8 cellular contexts compared by ENCODE assay signal in the genomic region with DNA sequence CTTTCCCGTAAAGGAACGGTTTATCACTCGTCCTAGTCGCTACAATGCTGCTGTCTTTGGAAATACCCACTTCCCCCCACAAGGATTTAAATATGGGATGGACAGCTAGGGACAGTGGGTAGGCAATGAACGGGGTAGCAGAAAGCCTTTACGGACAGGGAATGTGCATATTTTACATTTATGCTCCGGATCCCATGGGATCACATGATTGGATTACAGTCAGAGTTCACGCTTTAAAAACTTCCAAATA. TPM values are rescaled to one million over a fixed set of nuclear protein-coding genes. Genes with fewer than 3 reads are reported as not detected.
A peak's percentile ranks its signal among the peaks of the same experiment; 100 is the strongest.
DNase-seq lines count a peak whose midpoint lies in the region; ATAC-seq, FAIRE-seq and TF ChIP-seq lines count a peak whose summit lies in the region.

No MANE protein-coding gene starts in this region.

- 0 out of 2 replicates have a peak, but pooled peaks have one; percentile 12 for TF ChIP-seq EP300 in K562 (IDR thresholded peaks at IDR 0.05; ENCODE audit: low read length)

- no peak overlapping the region for H3K23ac ChIP-seq in mesenchymal stem cell (ENCODE audit: low read length in 2 of 2)

- intact Hi-C loops in left ventricle myocardium superior (cut with micrococcal nuclease) (no loop called here), K562 (cut with micrococcal nuclease) (loop anchor here (5.0 kb wide), 1 partner anchor 64 kb away; no protein-coding TSS in a partner anchor)

- TF ChIP-seq RAD21 in K562 (CRISPR knock-in tag; conservative IDR thresholded peaks at IDR 0.05 in 1 of 2, IDR thresholded peaks at IDR 0.05 in 1 of 2): no peak

- H4K91ac ChIP-seq in mesenchymal stem cell (ENCODE audit: low read length): no peak overlapping the region

- H2AK5ac ChIP-seq in mesenchymal stem cell (ENCODE audit: low read length, severe bottlenecking): peak overlapping the region; percentile 40

- peaks cover 10% of the 10 kb centered on the region for H3K79me1 ChIP-seq in mesenchymal stem cell (replicated peaks; ENCODE audit: low read length, poor library complexity, severe bottlenecking)

- H2BK15ac ChIP-seq in mesenchymal stem cell (ENCODE audit: low read depth, poor library complexity, severe bottlenecking): no peak overlapping the region

- H3K4me1 ChIP-seq in cardiac muscle cell (ENCODE audit: low read depth) (peaks cover 14% of the 10 kb centered on the region), K562 (replicated peaks in 1 of 2; ENCODE audit: control insufficient read depth in 2 of 2, insufficient read depth in 2 of 2, low read length in 2 of 2) (peaks cover 14 to 17% of the 10 kb centered on the region in 2 experiments; a peak in 3 of 5 replicates), mesenchymal stem cell (ENCODE audit: control insufficient read depth, insufficient read depth, low read depth, low read length) (no peaks in the 10 kb centered on the region), urinary bladder (ENCODE audit: insufficient read depth) (no peaks in the 10 kb centered on the region)

- H3K79me2 ChIP-seq in K562 (ENCODE audit: control insufficient read depth, insufficient read depth, low read length): peaks cover 72% of the 10 kb centered on the region

- no peak overlapping the region for H3K14ac ChIP-seq in mesenchymal stem cell (ENCODE audit: low read length in 2 of 2)

- TF ChIP-seq CTCF in cardiac muscle cell (IDR thresholded peaks at IDR 0.05; ENCODE audit: low read depth, low read length): no peak
- TF ChIP-seq CTCF in K562 (IDR thresholded peaks at IDR 0.05 in 2 of 3, conservative IDR thresholded peaks at IDR 0.05 in 1 of 3; ENCODE audit: insufficient read depth in 2 of 3, low read depth in 1 of 3, low read length in 3 of 3): no peak

- H3K27ac ChIP-seq in cardiac muscle cell (peak overlapping the region; percentile 97), K562 (ENCODE audit: extremely low read depth, low read depth, low read length) (peak overlapping the region; percentile 79), mesenchymal stem cell (ENCODE audit: low read length, poor library complexity, severe bottlenecking) (peak overlapping the region; percentile 98), urinary bladder (ENCODE audit: low read depth) (no peak overlapping the region)

- no peaks in the 10 kb centered on the region for H3K9me1 ChIP-seq in K562 (ENCODE audit: control insufficient read depth, insufficient read depth, low read length)

- no peaks in the 10 kb centered on the region for H3K9me3 ChIP-seq in cardiac muscle cell (ENCODE audit: low read depth)
- peaks cover 14% of the 10 kb centered on the region for H3K9me3 ChIP-seq in K562 (replicated peaks; ENCODE audit: control insufficient read depth, insufficient read depth, low read depth, low read length)
- H3K9me3 ChIP-seq in mesenchymal stem cell (ENCODE audit: control insufficient read depth, low read length): peaks cover 6% of the 10 kb centered on the region

- H3K9ac ChIP-seq in K562 (ENCODE audit: insufficient read depth in 1 of 2, low read depth in 2 of 2, low read length in 2 of 2): peak overlapping the region; percentile 65 to 95
- peak overlapping the region; percentile 92 for H3K9ac ChIP-seq in mesenchymal stem cell (ENCODE audit: low read length)

- H4K20me1 ChIP-seq in K562 (replicated peaks; ENCODE audit: control insufficient read depth, insufficient read depth, low read length): no peaks in the 10 kb centered on the region

- H3K4me2 ChIP-seq in K562 (ENCODE audit: insufficient read depth, low read length) (peak overlapping the region; percentile 90), mesenchymal stem cell (ENCODE audit: low read length, poor library complexity, severe bottlenecking) (peak overlapping the region; percentile 64)

- peak overlapping the region in 1 of 2 experiments; percentile 97 for H3K18ac ChIP-seq in mesenchymal stem cell (ENCODE audit: low read depth in 1 of 2, low read length in 2 of 2)

- BruUV-seq in K562 (replicated peaks; lab: Mats Ljungman, UMichigan): no TSS peak

- no peak for TF ChIP-seq POLR2A in K562 (conservative IDR thresholded peaks at IDR 0.05)

- no peak for ATAC-seq in left ventricle myocardium superior
- ATAC-seq in K562: no peak
- ATAC-seq in HG02840 (IDR thresholded peaks at IDR 0.05; ENCODE audit: low FRiP score, unreplicated experiment): no peak

- no peak for FAIRE-seq in K562 (lab: Jason Lieb, UNC)

- H2BK5ac ChIP-seq in mesenchymal stem cell (ENCODE audit: low read depth, low read length, poor library complexity, severe bottlenecking): no peak overlapping the region

- H2BK12ac ChIP-seq in mesenchymal stem cell (ENCODE audit: low read length in 2 of 2): no peak overlapping the region

- peak overlapping the region; percentile 74 for H3K4me3 ChIP-seq in cardiac muscle cell
- peak overlapping the region; percentile 73 for H3K4me3 ChIP-seq in K562
- peak overlapping the region in 1 of 2 experiments; percentile 80 for H3K4me3 ChIP-seq in mesenchymal stem cell (ENCODE audit: insufficient read depth in 1 of 2, low read depth in 1 of 2, low read length in 2 of 2)
- peak overlapping the region; percentile 98 for H3K4me3 ChIP-seq in urinary bladder (ENCODE audit: low read depth, low read length)

- H3K27me3 ChIP-seq in cardiac muscle cell (no peaks in the 10 kb centered on the region), K562 (ENCODE audit: control insufficient read depth in 2 of 2, insufficient read depth in 2 of 2, low read length in 2 of 2) (no peaks in the 10 kb centered on the region; a peak in 1 of 5 replicates), mesenchymal stem cell (ENCODE audit: control insufficient read depth in 1 of 2, insufficient read depth in 1 of 2, low read length in 2 of 2) (no peaks in the 10 kb centered on the region)

- no peak overlapping the region for H3K4ac ChIP-seq in mesenchymal stem cell (ENCODE audit: low read depth in 1 of 2, low read length in 2 of 2)

- WGBS in K562 (ENCODE audit: insufficient coverage, low coverage, missing lambda C conversion rate): 3% methylated on average over 8 of the region's 8 CpGs
- 7% methylated on average over 5 of the region's 8 CpGs for WGBS in mesenchymal stem cell
- 2% methylated on average over 8 of the region's 8 CpGs for WGBS in urinary bladder

- H2BK120ac ChIP-seq in mesenchymal stem cell (ENCODE audit: low read depth, low read length): no peak overlapping the region

- in situ Hi-C loops in K562 (cut with MboI): no loop called here

- CTCF ChIA-PET in K562 (lab: Yijun Ruan, JAX; ENCODE audit: low intra/inter-chr PET ratio): no interaction called here

- H2AFZ ChIP-seq in K562 (ENCODE audit: low read depth, low read length) (peak overlapping the region; percentile 50), mesenchymal stem cell (ENCODE audit: low read depth, low read length) (no peak overlapping the region)

- DNase-seq in cardiac muscle cell (ENCODE audit: low read depth in 1 of 2, low spot score in 1 of 2) (no peak), left ventricle myocardium superior (no peak), K562 (ENCODE audit: extremely low read depth in 1 of 4, low spot score in 3 of 4) (no peak), mesenchymal stem cell (no peak), NCI-H748 treated with DMSO at 0.1 percent for 48 hours (lab: John Stamatoyannopoulos, UW) (no peak), Kasumi-1 (lab: John Stamatoyannopoulos, UW) (no peak)

- peak overlapping the region; percentile 55 for H4K8ac ChIP-seq in mesenchymal stem cell (ENCODE audit: low read length)

- POLR2A ChIA-PET in K562 (lab: Yijun Ruan, JAX): interaction anchor here (0.6 to 2.1 kb wide), 10 partner anchors 9 to 1662 kb away, joined by 3 to 7 read pairs (median 3); no protein-coding TSS in a partner anchor

- H3K36me3 ChIP-seq in cardiac muscle cell (peaks cover 5% of the 10 kb centered on the region), K562 (ENCODE audit: control insufficient read depth, insufficient read depth, low read length) (peaks cover 45% of the 10 kb centered on the region), mesenchymal stem cell (ENCODE audit: control insufficient read depth in 1 of 2, insufficient read depth in 2 of 2, low read depth in 1 of 2, low read length in 2 of 2) (peaks cover 20 to 28% of the 10 kb centered on the region in 2 experiments), urinary bladder (ENCODE audit: insufficient read depth) (no peaks in the 10 kb centered on the region)

RNA-seq across cellular contexts. Expression of a gene that starts 1.2 kb away (rescaled TPM):
- total RNA-seq in cardiac muscle cell: 14.2 and 20.0 TPM in 2 replicates
- 5.3 and 9.2 TPM in 2 replicates for polyA plus RNA-seq in cardiac muscle cell
- total RNA-seq in left ventricle myocardium superior: 13.4 TPM
- 53.0 and 162 TPM in 2 replicates for total RNA-seq in K562 (2011; cell fraction: chromatin; rRNA removed; ENCODE audit: low replicate concordance)
- total RNA-seq in K562 (2011; cell fraction: nucleolus; rRNA removed): 38.2 and 56.5 TPM in 2 replicates
- total RNA-seq in K562 (2011; cell fraction: nucleoplasm; rRNA removed): 82.4 and 142 TPM in 2 replicates
- 19.3 and 21.7 TPM in 2 replicates for total RNA-seq in K562 (2014; rRNA removed)
- total RNA-seq in K562 (2014; rRNA removed; fragmentation: Illumina TruSeq; extraction: Trizol): 33.3 and 37.1 TPM in 2 replicates
- total RNA-seq in K562 (2015; rRNA removed; fragmentation: Illumina TruSeq; extraction: Trizol): 29.3 and 30.4 TPM in 2 replicates
- total RNA-seq in K562 (2021): 25.8 and 28.8 TPM in 2 replicates
- polyA plus RNA-seq in K562 (2011; rRNA removed): 16.9 and 18.2 TPM in 2 replicates
- polyA plus RNA-seq in K562 (2011; cell fraction: cytosol; rRNA removed): 19.3 and 22.5 TPM in 2 replicates
- 35.9 and 42.5 TPM in 2 replicates for polyA plus RNA-seq in K562 (2011; cell fraction: nucleus; rRNA removed)
- 11.0 and 12.9 TPM in 2 replicates for polyA plus RNA-seq in K562 (2012)
- 20.9 and 24.9 TPM in 2 replicates for polyA plus RNA-seq in K562 (2014; fragmentation: Illumina TruSeq; extraction: Trizol)
- polyA plus RNA-seq in K562 (2014; fragmentation: Nextera tagmentation; extraction: Ambion mirVana): 1 to 10 TPM; 6.0 to 6.2 TPM
- 14.6 and 18.4 TPM in 2 replicates for polyA plus RNA-seq in K562 (2014; rRNA removed)
- polyA minus RNA-seq in K562 (2011; rRNA and poly(A)+ RNA removed): 64.9 and 75.2 TPM in 2 replicates
- 21.6 and 23.0 TPM in 2 replicates for polyA minus RNA-seq in K562 (2011; cell fraction: cytosol; rRNA and poly(A)+ RNA removed)
- 68.8 and 114 TPM in 2 replicates for polyA minus RNA-seq in K562 (2011; cell fraction: nucleus; rRNA and poly(A)+ RNA removed)
- polyA plus RNA-seq in mesenchymal stem cell (2013, experiment 1 of 2): 13.8 TPM
- 11.2 TPM for polyA plus RNA-seq in mesenchymal stem cell (2013, experiment 2 of 2)
- total RNA-seq in urinary bladder: 38.5 TPM
- 11.8 TPM for polyA plus RNA-seq in urinary bladder
